ENCODE assay signal across 19 cellular contexts in genomic region chr6:158366363-158366762, GRCh38.
"Had no signal": no experiment of that assay in that cellular context is flagged by ENCODE, and none has a peak within 500 bp of the region (broad histone marks: within the 10 kb centered on the region; RNA-seq: fewer than 3 reads in every experiment).

No MANE protein-coding gene starts in this region.

- H3K4me1 Mint-ChIP-seq: activated naive CD8-positive, alpha-beta T cell treated with anti-CD3 and anti-CD28 coated beads, Interleukin-2, amount 10 ng/mL, durations not matched to agents 7 days and 5 days; neural progenitor cell; stimulated activated naive CD8-positive, alpha-beta T cell treated with anti-CD3 and anti-CD28 coated beads, Interleukin-15, amount 100 ng/mL, for 72 hours; WTC11 had no signal

- DNase-seq: activated CD4-positive, alpha-beta T cell treated with anti-CD3 and anti-CD28 coated beads for 48 hours; activated naive CD4-positive, alpha-beta T cell; activated naive CD8-positive, alpha-beta T cell treated with anti-CD3 and anti-CD28 coated beads, Interleukin-2, amount 10 ng/mL, durations not matched to agents 7 days and 5 days; central memory CD4-positive, alpha-beta T cell; cortex of kidney; effector CD8-positive, alpha-beta T cell; foreskin melanocyte; heart right ventricle; naive B cell; stimulated activated naive CD8-positive, alpha-beta T cell treated with anti-CD3 and anti-CD28 coated beads, Interleukin-15, amount 100 ng/mL, for 72 hours; T-cell; T-helper 9 cell had no signal

- H3K9me3 Mint-ChIP-seq: activated T-helper 1 cell treated with anti-CD3 and anti-CD28 coated beads, Interleukin-12 subunit alpha, Interleukin-12 subunit beta, Interleukin-2, Interleukin-4 antibody, amounts not matched to agents 30 ng/mL and 10 ng/mL and 1 ng/mL, durations not matched to agents 14 hours and 24 hours and 36 hours; T-cell; type B pancreatic cell; WTC11 had no signal

- H3K4me3 Mint-ChIP-seq: activated naive CD8-positive, alpha-beta T cell treated with anti-CD3 and anti-CD28 coated beads, Interleukin-2, amount 10 ng/mL, durations not matched to agents 7 days and 5 days; activated T-helper 1 cell treated with anti-CD3 and anti-CD28 coated beads, Interleukin-12 subunit alpha, Interleukin-12 subunit beta, Interleukin-2, Interleukin-4 antibody, amounts not matched to agents 30 ng/mL and 10 ng/mL and 1 ng/mL, durations not matched to agents 14 hours and 24 hours and 36 hours; brain; neural progenitor cell; stimulated activated naive CD8-positive, alpha-beta T cell treated with anti-CD3 and anti-CD28 coated beads, Interleukin-15, amount 100 ng/mL, for 72 hours; T-cell; type B pancreatic cell; WTC11 had no signal

- H2AFZ ChIP-seq: neural progenitor cell had no signal

- H3K27me3 ChIP-seq: heart right ventricle, neural progenitor cell had no signal

- H3K27ac ChIP-seq: heart right ventricle, neural progenitor cell had no signal

- ATAC-seq: heart right ventricle; sciatic nerve; stimulated activated naive CD8-positive, alpha-beta T cell treated with anti-CD3 and anti-CD28 coated beads, Interleukin-15, amount 100 ng/mL, for 72 hours; T-cell; WTC11 had no signal

- FAIRE-seq: islet of Langerhans had no signal

- H3K36me3 ChIP-seq: heart right ventricle, neural progenitor cell had no signal

- H3K36me3 Mint-ChIP-seq: WTC11 had no signal

- H3K27ac Mint-ChIP-seq: activated naive CD8-positive, alpha-beta T cell treated with anti-CD3 and anti-CD28 coated beads, Interleukin-2, amount 10 ng/mL, durations not matched to agents 7 days and 5 days; activated T-helper 1 cell treated with anti-CD3 and anti-CD28 coated beads, Interleukin-12 subunit alpha, Interleukin-12 subunit beta, Interleukin-2, Interleukin-4 antibody, amounts not matched to agents 30 ng/mL and 10 ng/mL and 1 ng/mL, durations not matched to agents 14 hours and 24 hours and 36 hours; neural progenitor cell; T-cell; type B pancreatic cell; WTC11 had no signal

- H3K27me3 Mint-ChIP-seq: brain; naive B cell; stimulated activated naive CD8-positive, alpha-beta T cell treated with anti-CD3 and anti-CD28 coated beads, Interleukin-15, amount 100 ng/mL, for 72 hours; T-cell; type B pancreatic cell had no signal

- H3K9me3 ChIP-seq: heart right ventricle had no signal

- H3K9ac ChIP-seq: neural progenitor cell had no signal

- H3K4me2 ChIP-seq: neural progenitor cell had no signal

- H3K4me3 ChIP-seq: heart right ventricle, neural progenitor cell had no signal
